8 cellular contexts compared by ENCODE assay signal in the genomic region with DNA sequence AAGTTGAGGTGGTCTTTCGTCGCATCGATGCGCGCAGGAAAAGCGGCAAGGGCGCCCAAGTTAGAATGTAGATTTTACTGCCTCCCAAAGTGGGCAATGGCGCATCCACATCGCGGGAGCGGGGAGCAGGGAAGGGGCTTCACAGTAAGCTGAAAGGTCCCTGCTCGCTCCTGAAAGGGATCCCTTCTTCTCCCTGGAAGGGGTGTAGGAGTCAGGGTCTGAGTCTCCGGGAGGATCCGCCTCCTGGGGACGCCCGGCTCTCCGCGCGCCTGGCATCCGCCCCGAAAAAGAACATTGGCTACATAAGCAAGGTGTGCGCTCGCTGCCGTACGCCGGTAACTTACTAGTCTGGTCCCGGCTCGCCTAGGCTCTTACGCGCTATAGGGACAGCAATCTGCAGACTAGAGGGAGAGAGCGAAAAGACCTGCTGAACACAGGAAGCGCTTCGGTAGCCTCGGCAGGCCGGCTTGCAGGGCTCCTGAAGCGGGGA. TPM values are rescaled to one million over a fixed set of nuclear protein-coding genes. Genes with fewer than 3 reads are reported as not detected.
DNase-seq lines count a peak whose midpoint lies in the region; ATAC-seq, FAIRE-seq and TF ChIP-seq lines count a peak whose summit lies in the region.

No MANE protein-coding gene starts in this region.

- no peaks in the 10 kb centered on the region for H3K9me3 Mint-ChIP-seq in central memory CD8-positive, alpha-beta T cell

- H3K27ac ChIP-seq in C4-2B (peak overlapping the region; percentile 28), Peyer's patch (peak overlapping the region; percentile 66 to 93 (median 80)), kidney (ENCODE audit: low read depth in 2 of 2, low read length in 2 of 2) (peak overlapping the region; percentile 40 to 45), skin epidermis (peak overlapping the region in 20 of 21 experiments; percentile 11 to 88 (median 78)), Karpas-422 (ENCODE audit: low read length) (no peak overlapping the region)

- H3K4me2 ChIP-seq in Karpas-422 (ENCODE audit: low read depth, low read length, poor library complexity, severe bottlenecking): no peak overlapping the region

- peaks cover 11% of the 10 kb centered on the region for H3K4me1 Mint-ChIP-seq in central memory CD8-positive, alpha-beta T cell

- no peaks in the 10 kb centered on the region for H4K20me1 ChIP-seq in Karpas-422 (ENCODE audit: insufficient read depth, low read depth, low read length)

- H2AFZ ChIP-seq in Karpas-422 (ENCODE audit: low read length): no peak overlapping the region

- TF ChIP-seq POLR2A in Peyer's patch (IDR thresholded peaks at IDR 0.05) (peak; percentile 17 to 43), GM12892 (IDR thresholded peaks at IDR 0.05; ENCODE audit: low read depth, low read length) (no peak)

- FAIRE-seq in HTR-8/SVneo (lab: Jason Lieb, UNC) (no peak), kidney (lab: Jason Lieb, UNC) (no peak), GM12892 (lab: Jason Lieb, UNC) (no peak)

- H3K9me3 ChIP-seq in Peyer's patch: no peaks in the 10 kb centered on the region
- no peaks in the 10 kb centered on the region for H3K9me3 ChIP-seq in kidney (ENCODE audit: control insufficient read depth in 1 of 2, low read length in 2 of 2)
- no peaks in the 10 kb centered on the region for H3K9me3 ChIP-seq in Karpas-422 (ENCODE audit: low read length)

- H3K4me3 ChIP-seq in Peyer's patch (peak overlapping the region; percentile 43 to 85 (median 64)), kidney (ENCODE audit: low read length in 2 of 2) (peak overlapping the region; percentile 77 to 82), skin epidermis (peak overlapping the region; percentile 56 to 82 (median 68)), Karpas-422 (ENCODE audit: low read length) (no peak overlapping the region)

- H3K4me1 ChIP-seq in Peyer's patch (peaks cover 0 to 40% (median 9%) of the 10 kb centered on the region in 4 donors), kidney (ENCODE audit: control insufficient read depth in 1 of 2, insufficient read depth in 1 of 2, low read depth in 1 of 2, low read length in 2 of 2) (peaks cover 16 to 25% of the 10 kb centered on the region in 2 donors), Karpas-422 (ENCODE audit: low read length) (no peaks in the 10 kb centered on the region)

- H3K9me2 ChIP-seq in Karpas-422 (replicated peaks; ENCODE audit: insufficient read depth, low read length): no peaks in the 10 kb centered on the region

- ATAC-seq in central memory CD8-positive, alpha-beta T cell (replicated peaks; ENCODE audit: extremely low read depth, poor library complexity, severe bottlenecking): no peak

- H3K27ac Mint-ChIP-seq in central memory CD8-positive, alpha-beta T cell (ENCODE audit: low read depth): no peak overlapping the region

- H3K27me3 ChIP-seq in Peyer's patch: no peaks in the 10 kb centered on the region
- H3K27me3 ChIP-seq in Karpas-422 (ENCODE audit: low read length): no peaks in the 10 kb centered on the region

- peak overlapping the region; percentile 66 for H3K4me3 Mint-ChIP-seq in central memory CD8-positive, alpha-beta T cell

- TF ChIP-seq CTCF in C4-2B (conservative IDR thresholded peaks at IDR 0.05) (no peak), Peyer's patch (IDR thresholded peaks at IDR 0.05) (no peak), kidney (IDR thresholded peaks at IDR 0.05; ENCODE audit: borderline replicate concordance, extremely low read depth, insufficient read depth) (no peak)

- DNase-seq in HTR-8/SVneo (ENCODE audit: insufficient read length, low spot score) (peak; percentile 59), Peyer's patch (peak; percentile 24 to 77 (median 72)), kidney (no peak), GM12892 (ENCODE audit: insufficient read length) (no peak), Karpas-422 (no peak)
- no peak for DNase-seq in central memory CD8-positive, alpha-beta T cell (ENCODE audit: low spot score in 2 of 2)

- peaks cover 2% of the 10 kb centered on the region for H3K36me3 Mint-ChIP-seq in central memory CD8-positive, alpha-beta T cell (ENCODE audit: insufficient read depth)

- H3K27me3 Mint-ChIP-seq in central memory CD8-positive, alpha-beta T cell: peaks cover 71% of the 10 kb centered on the region

- peak overlapping the region; percentile 1 to 69 for H3K9ac ChIP-seq in kidney (ENCODE audit: low read length in 2 of 2)
- no peak overlapping the region for H3K9ac ChIP-seq in Karpas-422 (ENCODE audit: low read length)

- intact Hi-C loops in kidney (cut with DNase I): loop anchor here (10.0 kb wide), 1 partner anchor 288 kb away; no protein-coding TSS in a partner anchor

- no peaks in the 10 kb centered on the region for H3K36me3 ChIP-seq in Peyer's patch
- no peaks in the 10 kb centered on the region for H3K36me3 ChIP-seq in kidney (ENCODE audit: control insufficient read depth in 1 of 2, insufficient read depth in 2 of 2, low read length in 2 of 2)
- no peaks in the 10 kb centered on the region for H3K36me3 ChIP-seq in Karpas-422 (ENCODE audit: insufficient read depth, low read length)

- no peaks in the 10 kb centered on the region for H3K79me2 ChIP-seq in Karpas-422 (ENCODE audit: low read length)

RNA-seq across cellular contexts. Expression of a gene that starts 0.8 kb away (rescaled TPM):
- 10 to 100 TPM in 3 of 4 donors, 1 to 10 TPM in 1; 5.0 to 52.5 (median 39.1) TPM for total RNA-seq in Peyer's patch
- 22.6 TPM for total RNA-seq in kidney
- 5.5 TPM for polyA plus RNA-seq in kidney (ENCODE audit: insufficient read depth, low read depth, low replicate concordance)
- not detected for polyA plus RNA-seq in GM12892 (2012; ENCODE audit: missing spikeins)
- not detected in 2 replicates for total RNA-seq in Karpas-422 (2014; rRNA removed; shearing (Covaris generic); ENCODE audit: low replicate concordance)

Comparison
In these comparisons a context has a peak if more than half of its experiments do, and no peak if none do; other contexts are left out.
1. DNase-seq: peak in HTR-8/SVneo (single experiment) and Peyer's patch (3 of 3); none in central memory CD8-positive, alpha-beta T cell (0 of 2), kidney (single experiment), GM12892 (single experiment) and Karpas-422 (single experiment).